In the genomic region with DNA sequence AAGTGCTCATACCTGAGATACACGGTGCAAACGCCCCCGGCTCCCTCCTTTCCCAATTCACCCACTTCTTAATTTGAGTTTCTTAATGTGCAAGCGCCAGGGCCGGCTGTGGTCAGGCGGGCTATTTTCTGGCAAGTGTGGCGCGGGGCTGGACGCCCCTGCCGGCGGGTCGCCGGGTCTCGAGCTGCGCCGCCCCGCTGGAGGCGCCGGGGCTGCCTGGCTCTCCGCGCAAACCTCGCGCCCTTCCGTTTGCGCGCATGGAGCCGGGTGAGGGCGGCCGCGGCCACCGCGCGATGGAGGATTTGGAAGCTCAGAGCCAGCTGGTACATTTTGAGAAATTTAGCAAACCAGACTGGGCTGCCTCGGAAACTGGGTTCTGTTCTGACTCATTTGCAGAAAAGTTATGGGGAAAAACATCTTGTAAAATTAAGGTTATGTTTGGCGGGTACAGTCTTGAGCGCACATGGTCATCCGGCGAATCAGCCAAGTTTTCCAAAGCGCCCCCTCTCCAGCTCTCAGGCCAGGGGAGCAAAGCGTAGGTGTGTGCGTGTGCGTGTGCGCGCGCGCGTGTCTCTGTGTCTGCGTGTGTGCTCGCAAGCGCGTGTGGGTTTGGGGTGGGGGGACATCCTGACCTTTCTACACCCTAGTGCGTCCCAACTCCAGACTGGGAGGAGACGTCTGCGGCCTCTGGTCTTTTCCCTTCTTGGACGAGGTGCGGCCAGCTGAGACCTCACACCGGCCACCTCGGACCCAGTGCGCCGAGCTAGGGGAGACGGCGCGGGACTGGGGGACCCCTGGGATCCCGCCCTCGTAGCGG, we compare ENCODE assay signal across 1 cellular context.
TF ChIP-seq lines count a peak whose summit lies in the region.

No MANE protein-coding gene starts in this region.

TF ChIP-seq in HepG2, 621 proteins besides CTCF, POLR2A, EP300 and RAD21 (continued from another document):
- TF ChIP-seq, protein P1, sequence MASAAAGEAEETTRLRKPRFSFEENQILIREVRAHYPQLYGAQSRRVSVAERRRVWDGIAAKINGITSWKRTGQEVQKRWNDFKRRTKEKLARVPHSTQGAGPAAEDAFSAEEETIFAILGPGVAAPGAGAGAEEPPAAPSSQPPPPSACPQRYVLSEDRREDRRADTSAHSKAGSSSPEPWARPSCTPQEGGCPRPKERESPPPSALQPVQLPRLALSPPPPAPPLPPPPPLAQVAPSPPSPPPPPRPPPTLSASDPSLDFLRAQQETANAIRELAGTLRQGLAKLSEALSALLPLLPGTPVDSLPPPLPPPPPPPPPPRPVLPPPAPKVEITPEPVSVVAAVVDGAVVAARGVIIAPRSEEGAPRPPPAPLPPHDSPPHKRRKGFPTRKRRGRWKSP (CRISPR knock-in tag; IDR thresholded peaks at IDR 0.05): peak; percentile 57; the same call in 1 of the 2 replicates
- TF ChIP-seq CBX5 (CRISPR knock-in tag; IDR thresholded peaks at IDR 0.05; ENCODE audit: borderline replicate concordance) (no peak), GTF2F1 (IDR thresholded peaks at IDR 0.05; ENCODE audit: low read length) (no peak), ARHGAP35 (CRISPR knock-in tag; IDR thresholded peaks at IDR 0.05; ENCODE audit: borderline replicate concordance) (no peak), PCBP1 (IDR thresholded peaks at IDR 0.05; ENCODE audit: borderline replicate concordance, low read depth, low read length) (no peak), ZNF468 (CRISPR knock-in tag; IDR thresholded peaks at IDR 0.05) (no peak), WIZ (CRISPR knock-in tag; IDR thresholded peaks at IDR 0.05) (no peak), ZNF17 (CRISPR knock-in tag; IDR thresholded peaks at IDR 0.05) (no peak), ZNF264 (CRISPR knock-in tag; IDR thresholded peaks at IDR 0.05) (no peak), HDAC6 (IDR thresholded peaks at IDR 0.05; ENCODE audit: low read depth, low read length) (peak; percentile 95; the same call in 1 of the 2 replicates), ZFP36L1 (CRISPR knock-in tag; IDR thresholded peaks at IDR 0.05) (no peak), ATF7-NPFF (CRISPR knock-in tag; IDR thresholded peaks at IDR 0.05; ENCODE audit: low read depth) (no peak), GLI4 (CRISPR knock-in tag; IDR thresholded peaks at IDR 0.05; ENCODE audit: borderline replicate concordance) (no peak), PRMT3 (CRISPR knock-in tag; IDR thresholded peaks at IDR 0.05; ENCODE audit: borderline replicate concordance, low read depth) (no peak), KAT8 (CRISPR knock-in tag; IDR thresholded peaks at IDR 0.05) (no peak)
- TF ChIP-seq, protein P2, sequence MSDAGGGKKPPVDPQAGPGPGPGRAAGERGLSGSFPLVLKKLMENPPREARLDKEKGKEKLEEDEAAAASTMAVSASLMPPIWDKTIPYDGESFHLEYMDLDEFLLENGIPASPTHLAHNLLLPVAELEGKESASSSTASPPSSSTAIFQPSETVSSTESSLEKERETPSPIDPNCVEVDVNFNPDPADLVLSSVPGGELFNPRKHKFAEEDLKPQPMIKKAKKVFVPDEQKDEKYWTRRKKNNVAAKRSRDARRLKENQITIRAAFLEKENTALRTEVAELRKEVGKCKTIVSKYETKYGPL (CRISPR knock-in tag; IDR thresholded peaks at IDR 0.05): no peak
- TF ChIP-seq, protein P3, sequence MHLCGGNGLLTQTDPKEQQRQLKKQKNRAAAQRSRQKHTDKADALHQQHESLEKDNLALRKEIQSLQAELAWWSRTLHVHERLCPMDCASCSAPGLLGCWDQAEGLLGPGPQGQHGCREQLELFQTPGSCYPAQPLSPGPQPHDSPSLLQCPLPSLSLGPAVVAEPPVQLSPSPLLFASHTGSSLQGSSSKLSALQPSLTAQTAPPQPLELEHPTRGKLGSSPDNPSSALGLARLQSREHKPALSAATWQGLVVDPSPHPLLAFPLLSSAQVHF (CRISPR knock-in tag; IDR thresholded peaks at IDR 0.05): no peak
- TF ChIP-seq, protein P4, sequence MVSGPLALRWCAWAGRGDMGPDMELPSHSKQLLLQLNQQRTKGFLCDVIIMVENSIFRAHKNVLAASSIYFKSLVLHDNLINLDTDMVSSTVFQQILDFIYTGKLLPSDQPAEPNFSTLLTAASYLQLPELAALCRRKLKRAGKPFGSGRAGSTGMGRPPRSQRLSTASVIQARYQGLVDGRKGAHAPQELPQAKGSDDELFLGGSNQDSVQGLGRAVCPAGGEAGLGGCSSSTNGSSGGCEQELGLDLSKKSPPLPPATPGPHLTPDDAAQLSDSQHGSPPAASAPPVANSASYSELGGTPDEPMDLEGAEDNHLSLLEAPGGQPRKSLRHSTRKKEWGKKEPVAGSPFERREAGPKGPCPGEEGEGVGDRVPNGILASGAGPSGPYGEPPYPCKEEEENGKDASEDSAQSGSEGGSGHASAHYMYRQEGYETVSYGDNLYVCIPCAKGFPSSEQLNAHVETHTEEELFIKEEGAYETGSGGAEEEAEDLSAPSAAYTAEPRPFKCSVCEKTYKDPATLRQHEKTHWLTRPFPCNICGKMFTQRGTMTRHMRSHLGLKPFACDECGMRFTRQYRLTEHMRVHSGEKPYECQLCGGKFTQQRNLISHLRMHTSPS (CRISPR knock-in tag; IDR thresholded peaks at IDR 0.05; ENCODE audit: low read depth): no peak
- TF ChIP-seq, protein P5, sequence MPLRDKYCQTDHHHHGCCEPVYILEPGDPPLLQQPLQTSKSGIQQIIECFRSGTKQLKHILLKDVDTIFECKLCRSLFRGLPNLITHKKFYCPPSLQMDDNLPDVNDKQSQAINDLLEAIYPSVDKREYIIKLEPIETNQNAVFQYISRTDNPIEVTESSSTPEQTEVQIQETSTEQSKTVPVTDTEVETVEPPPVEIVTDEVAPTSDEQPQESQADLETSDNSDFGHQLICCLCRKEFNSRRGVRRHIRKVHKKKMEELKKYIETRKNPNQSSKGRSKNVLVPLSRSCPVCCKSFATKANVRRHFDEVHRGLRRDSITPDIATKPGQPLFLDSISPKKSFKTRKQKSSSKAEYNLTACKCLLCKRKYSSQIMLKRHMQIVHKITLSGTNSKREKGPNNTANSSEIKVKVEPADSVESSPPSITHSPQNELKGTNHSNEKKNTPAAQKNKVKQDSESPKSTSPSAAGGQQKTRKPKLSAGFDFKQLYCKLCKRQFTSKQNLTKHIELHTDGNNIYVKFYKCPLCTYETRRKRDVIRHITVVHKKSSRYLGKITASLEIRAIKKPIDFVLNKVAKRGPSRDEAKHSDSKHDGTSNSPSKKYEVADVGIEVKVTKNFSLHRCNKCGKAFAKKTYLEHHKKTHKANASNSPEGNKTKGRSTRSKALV (CRISPR knock-in tag; IDR thresholded peaks at IDR 0.05): peak; percentile 92
- TF ChIP-seq, protein P6, sequence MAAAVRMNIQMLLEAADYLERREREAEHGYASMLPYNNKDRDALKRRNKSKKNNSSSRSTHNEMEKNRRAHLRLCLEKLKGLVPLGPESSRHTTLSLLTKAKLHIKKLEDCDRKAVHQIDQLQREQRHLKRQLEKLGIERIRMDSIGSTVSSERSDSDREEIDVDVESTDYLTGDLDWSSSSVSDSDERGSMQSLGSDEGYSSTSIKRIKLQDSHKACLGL (CRISPR knock-in tag; IDR thresholded peaks at IDR 0.05): no peak
